15 cellular contexts compared by ENCODE assay signal in genomic region chr3:42216820-42217416, GRCh38. TPM values are rescaled to one million over a fixed set of nuclear protein-coding genes. Genes with fewer than 3 reads are reported as not detected.
A peak's percentile ranks its signal among the peaks of the same experiment; 100 is the strongest.
DNase-seq lines count a peak whose midpoint lies in the region; TF ChIP-seq lines count a peak whose summit lies in the region.
"Had no signal": no experiment of that assay in that cellular context is flagged by ENCODE, and none has a peak within 500 bp of the region (broad histone marks: within the 10 kb centered on the region; RNA-seq: fewer than 3 reads in every experiment).

No MANE protein-coding gene starts in this region.

- H3K27me3 ChIP-seq in thymus (ENCODE audit: control insufficient read depth, insufficient read depth), result no peaks in the 10 kb centered on the region

- TF ChIP-seq CTCF in endothelial cell (IDR thresholded peaks at IDR 0.05; ENCODE audit: unreplicated experiment), result no peak
- no peak for TF ChIP-seq CTCF in coronary artery (IDR thresholded peaks at IDR 0.05)

- DNase-seq in activated naive CD4-positive, alpha-beta T cell treated with anti-CD3 and anti-CD28 coated beads for 36 hours, result peak; percentile 26
- no peak for DNase-seq in activated naive CD4-positive, alpha-beta T cell treated with anti-CD3 and anti-CD28 coated beads, Interleukin-2, amount 50 U/mL, for 16 hours
- DNase-seq in RPMI7951 (ENCODE audit: low read depth) (peak; percentile 56), endothelial cell (ENCODE audit: low spot score) (no peak), posterior vena cava (ENCODE audit: low spot score) (no peak), coronary artery (ENCODE audit: low spot score) (no peak), KBM-7 (no peak)
- DNase-seq: H7; NCI-H2081 treated with DMSO at 0.1 percent for 48 hours; stimulated activated CD4-positive, alpha-beta T cell treated with anti-CD3 and anti-CD28 coated beads, Interleukin-4, amount 100 ng/mL, for 1 hour; substantia nigra had no signal

- in situ Hi-C loops in KBM-7 (cut with MboI; ENCODE audit: low pct_unique_long_range_greater_than_20kb, low sequenced_read_pairs), result no loop called here

- H3K4me1 Mint-ChIP-seq in activated naive CD4-positive, alpha-beta T cell treated with anti-CD3 and anti-CD28 coated beads for 36 hours (ENCODE audit: low read depth), result peaks cover 52% of the 10 kb centered on the region
- peaks cover 21% of the 10 kb centered on the region for H3K4me1 Mint-ChIP-seq in endothelial cell (ENCODE audit: unreplicated experiment)

- intact Hi-C loops in activated naive CD4-positive, alpha-beta T cell treated with anti-CD3 and anti-CD28 coated beads for 36 hours (cut with micrococcal nuclease), result no loop called here
- intact Hi-C loops in posterior vena cava (cut with DNase I), result no loop called here

- H3K36me3 ChIP-seq in thymus (ENCODE audit: control insufficient read depth, insufficient read depth), result no peaks in the 10 kb centered on the region
- H3K36me3 ChIP-seq: prostate gland had no signal

- peaks cover 7% of the 10 kb centered on the region for H3K36me3 Mint-ChIP-seq in activated naive CD4-positive, alpha-beta T cell treated with anti-CD3 and anti-CD28 coated beads for 36 hours (ENCODE audit: low read depth)
- H3K36me3 Mint-ChIP-seq in endothelial cell (ENCODE audit: low read depth, unreplicated experiment), result peaks cover 23% of the 10 kb centered on the region

- no peaks in the 10 kb centered on the region for H3K27me3 Mint-ChIP-seq in activated naive CD4-positive, alpha-beta T cell treated with anti-CD3 and anti-CD28 coated beads for 36 hours (ENCODE audit: low read depth)
- H3K27me3 Mint-ChIP-seq in endothelial cell (ENCODE audit: unreplicated experiment), result peaks cover 7% of the 10 kb centered on the region

- peak overlapping the region; percentile 27 for H3K4me3 ChIP-seq in thymus (ENCODE audit: low read length)
- no peak overlapping the region for H3K4me3 ChIP-seq in coronary artery
- H3K4me3 ChIP-seq: lung, prostate gland had no signal

- H3K9me3 ChIP-seq in thymus (ENCODE audit: control insufficient read depth), result no peaks in the 10 kb centered on the region
- H3K9me3 ChIP-seq: prostate gland had no signal

- peaks cover 73% of the 10 kb centered on the region for H3K4me1 ChIP-seq in thymus (ENCODE audit: control insufficient read depth, insufficient read depth, low read length)
- H3K4me1 ChIP-seq: prostate gland had no signal

- H3K27ac Mint-ChIP-seq in activated naive CD4-positive, alpha-beta T cell treated with anti-CD3 and anti-CD28 coated beads for 36 hours, result no peak overlapping the region
- H3K27ac Mint-ChIP-seq in endothelial cell (ENCODE audit: unreplicated experiment), result no peak overlapping the region

- H3K9me3 Mint-ChIP-seq in activated naive CD4-positive, alpha-beta T cell treated with anti-CD3 and anti-CD28 coated beads for 36 hours, result no peaks in the 10 kb centered on the region
- H3K9me3 Mint-ChIP-seq in endothelial cell (ENCODE audit: unreplicated experiment), result no peaks in the 10 kb centered on the region
- H3K9me3 Mint-ChIP-seq: activated T-helper 1 cell treated with anti-CD3 and anti-CD28 coated beads, Interleukin-12 subunit alpha, Interleukin-12 subunit beta, Interleukin-2, Interleukin-4 antibody, amounts not matched to agents 30 ng/mL and 10 ng/mL and 1 ng/mL, durations not matched to agents 14 hours and 24 hours and 36 hours had no signal

- CTCF ChIA-PET in activated naive CD4-positive, alpha-beta T cell treated with anti-CD3 and anti-CD28 coated beads for 36 hours (lab: Charles Lee), result interaction anchor here (0.6 to 0.8 kb wide), 2 partner anchors 21 to 26 kb away, joined by 3 read pairs; no protein-coding TSS in a partner anchor

- peak overlapping the region; percentile 84 for H3K27ac ChIP-seq in thymus (ENCODE audit: low read depth)
- H3K27ac ChIP-seq in coronary artery, result no peak overlapping the region
- H3K27ac ChIP-seq: prostate gland had no signal

- WGBS in thymus, result 53% methylated on average over 6 of the region's 6 CpGs

- H3K4me3 Mint-ChIP-seq in activated naive CD4-positive, alpha-beta T cell treated with anti-CD3 and anti-CD28 coated beads for 36 hours, result no peak overlapping the region
- H3K4me3 Mint-ChIP-seq in endothelial cell (ENCODE audit: unreplicated experiment), result peak overlapping the region; percentile 16
- H3K4me3 Mint-ChIP-seq: activated T-helper 1 cell treated with anti-CD3 and anti-CD28 coated beads, Interleukin-12 subunit alpha, Interleukin-12 subunit beta, Interleukin-2, Interleukin-4 antibody, amounts not matched to agents 30 ng/mL and 10 ng/mL and 1 ng/mL, durations not matched to agents 14 hours and 24 hours and 36 hours had no signal

RNA-seq across cellular contexts. Expression of gene CCK, which starts 49.1 kb away (rescaled TPM):
- total RNA-seq in activated naive CD4-positive, alpha-beta T cell treated with anti-CD3 and anti-CD28 coated beads for 36 hours, result not detected
- total RNA-seq in RPMI7951 (2014; rRNA removed; shearing (Covaris generic)), result 1.6 and 7.7 TPM in 2 replicates
- total RNA-seq in endothelial cell (ENCODE audit: unreplicated experiment) (not detected), posterior vena cava (not detected)
- polyA plus RNA-seq in thymus, result 9.0 TPM
- total RNA-seq: activated T-helper 1 cell treated with anti-CD3 and anti-CD28 coated beads, Interleukin-12 subunit alpha, Interleukin-12 subunit beta, Interleukin-2, Interleukin-4 antibody, amounts not matched to agents 30 ng/mL and 10 ng/mL and 1 ng/mL, durations not matched to agents 14 hours and 24 hours and 36 hours had no signal

Comparison
In these comparisons a context has a peak if more than half of its experiments do, and no peak if none do; other contexts are left out.
1. DNase-seq: peak in activated naive CD4-positive, alpha-beta T cell treated with anti-CD3 and anti-CD28 coated beads for 36 hours (single experiment) and RPMI7951 (single experiment); none in activated naive CD4-positive, alpha-beta T cell treated with anti-CD3 and anti-CD28 coated beads, Interleukin-2, amount 50 U/mL, for 16 hours (single experiment), endothelial cell (single experiment), posterior vena cava (single experiment), coronary artery (single experiment) and KBM-7 (single experiment).